Comparison of ENCODE assay signal across 9 cellular contexts in genomic region chr9:31390352-31391025, GRCh38.
A peak's percentile ranks its signal among the peaks of the same experiment; 100 is the strongest.
DNase-seq lines count a peak whose midpoint lies in the region; ATAC-seq and TF ChIP-seq lines count a peak whose summit lies in the region.
"Had no signal": no experiment of that assay in that cellular context is flagged by ENCODE, and none has a peak within 500 bp of the region (broad histone marks: within the 10 kb centered on the region; RNA-seq: fewer than 3 reads in every experiment).

No MANE protein-coding gene starts in this region.

- H2BK15ac ChIP-seq in mesendoderm (replicated peaks; ENCODE audit: low read depth): no peak overlapping the region

- no peak overlapping the region for H3K4ac ChIP-seq in mesendoderm (ENCODE audit: low read depth, low read length)

- peak overlapping the region; percentile 2 for H3K4me3 Mint-ChIP-seq in activated T-helper 2 cell treated with anti-CD3 and anti-CD28 coated beads, Interferon-gamma antibody, Interleukin-2, Interleukin-4, amounts not matched to agents 10 μg/mL and 5 μg/mL and 100 μg/mL, durations not matched to agents 14 hours and 24 hours and 36 hours (ENCODE audit: low read depth)
- no peak overlapping the region for H3K4me3 Mint-ChIP-seq in osteocyte (ENCODE audit: unreplicated experiment)

- H4K5ac ChIP-seq in mesendoderm (ENCODE audit: low read length): no peak overlapping the region

- H2BK120ac ChIP-seq in mesendoderm (ENCODE audit: low read depth, low read length): no peak overlapping the region

- ATAC-seq in GM19351 (IDR thresholded peaks at IDR 0.05; ENCODE audit: unreplicated experiment) (peak; percentile 68), HG03095 (IDR thresholded peaks at IDR 0.05; ENCODE audit: unreplicated experiment) (peak; percentile 65)

- TF ChIP-seq CTCF in osteocyte (IDR thresholded peaks at IDR 0.05): no peak

- no peak overlapping the region for H3K27ac ChIP-seq in mesendoderm (ENCODE audit: low read depth, low read length)

- H3K4me3 ChIP-seq in mesendoderm (ENCODE audit: low read length): no peak overlapping the region

- intact Hi-C loops in activated T-helper 2 cell treated with anti-CD3 and anti-CD28 coated beads, Interferon-gamma antibody, Interleukin-2, Interleukin-4, amounts not matched to agents 10 μg/mL and 5 μg/mL and 100 μg/mL, durations not matched to agents 14 hours and 24 hours and 36 hours (cut with micrococcal nuclease): no loop called here

- H3K27me3 ChIP-seq in mesendoderm (ENCODE audit: insufficient read depth, low read length, poor library complexity): no peaks in the 10 kb centered on the region

- H3K4me1 Mint-ChIP-seq in activated T-helper 2 cell treated with anti-CD3 and anti-CD28 coated beads, Interferon-gamma antibody, Interleukin-2, Interleukin-4, amounts not matched to agents 10 μg/mL and 5 μg/mL and 100 μg/mL, durations not matched to agents 14 hours and 24 hours and 36 hours (ENCODE audit: low read depth): peaks cover 11% of the 10 kb centered on the region
- no peaks in the 10 kb centered on the region for H3K4me1 Mint-ChIP-seq in osteocyte (ENCODE audit: unreplicated experiment)

- H3K4me2 ChIP-seq in mesendoderm (ENCODE audit: low read length): no peak overlapping the region

- no CpG with 5 or more reads among the region's 6 CpGs for WGBS in mesendoderm (ENCODE audit: extremely low coverage, insufficient coverage, low lambda C conversion rate)

- no peak overlapping the region for H3K18ac ChIP-seq in mesendoderm (ENCODE audit: low read length)

- no peaks in the 10 kb centered on the region for H3K79me1 ChIP-seq in mesendoderm (ENCODE audit: low read length)

- no peak overlapping the region for H3K9ac ChIP-seq in mesendoderm (ENCODE audit: low read length)

- no peaks in the 10 kb centered on the region for H3K4me1 ChIP-seq in mesendoderm (ENCODE audit: control insufficient read depth, low read depth, low read length)

- no peak overlapping the region for H3K23ac ChIP-seq in mesendoderm (ENCODE audit: low read length)

- H3K79me2 ChIP-seq in mesendoderm (ENCODE audit: control insufficient read depth, insufficient read depth, low read length): no peaks in the 10 kb centered on the region

- no peaks in the 10 kb centered on the region for H3K36me3 ChIP-seq in mesendoderm (ENCODE audit: control insufficient read depth, insufficient read depth, low read length)

- H3K56ac ChIP-seq in mesendoderm (ENCODE audit: low read length): no peak overlapping the region

- H3K27me3 Mint-ChIP-seq in activated T-helper 2 cell treated with anti-CD3 and anti-CD28 coated beads, Interferon-gamma antibody, Interleukin-2, Interleukin-4, amounts not matched to agents 10 μg/mL and 5 μg/mL and 100 μg/mL, durations not matched to agents 14 hours and 24 hours and 36 hours (ENCODE audit: low read depth): no peaks in the 10 kb centered on the region
- H3K27me3 Mint-ChIP-seq in osteocyte (ENCODE audit: unreplicated experiment): peaks cover 20% of the 10 kb centered on the region

- no peaks in the 10 kb centered on the region for H3K36me3 Mint-ChIP-seq in activated T-helper 2 cell treated with anti-CD3 and anti-CD28 coated beads, Interferon-gamma antibody, Interleukin-2, Interleukin-4, amounts not matched to agents 10 μg/mL and 5 μg/mL and 100 μg/mL, durations not matched to agents 14 hours and 24 hours and 36 hours (ENCODE audit: low read depth)
- H3K36me3 Mint-ChIP-seq in osteocyte (ENCODE audit: unreplicated experiment): no peaks in the 10 kb centered on the region

- no peaks in the 10 kb centered on the region for H3K9me3 Mint-ChIP-seq in activated T-helper 2 cell treated with anti-CD3 and anti-CD28 coated beads, Interferon-gamma antibody, Interleukin-2, Interleukin-4, amounts not matched to agents 10 μg/mL and 5 μg/mL and 100 μg/mL, durations not matched to agents 14 hours and 24 hours and 36 hours
- no peaks in the 10 kb centered on the region for H3K9me3 Mint-ChIP-seq in osteocyte (ENCODE audit: unreplicated experiment)

- no peak overlapping the region for H2BK5ac ChIP-seq in mesendoderm (ENCODE audit: low read length)

- DNase-seq in Ammon's horn (ENCODE audit: low spot score) (peak; percentile 10), mesendoderm (no peak), osteocyte (ENCODE audit: extremely low spot score, unreplicated experiment) (no peak), ureter (ENCODE audit: low spot score) (no peak)
- DNase-seq in activated T-helper 2 cell treated with anti-CD3 and anti-CD28 coated beads, Interferon-gamma antibody, Interleukin-2, Interleukin-4, amounts not matched to agents 10 μg/mL and 5 μg/mL and 100 μg/mL, durations not matched to agents 14 hours and 24 hours and 36 hours (ENCODE audit: low spot score): no peak
- DNase-seq in effector CD8-positive, alpha-beta T cell (lab: John Stamatoyannopoulos, UW): no peak
- DNase-seq: activated gamma-delta T cell treated with Interleukin-2 at 50 U/mL for 16 hours had no signal

- H3K27ac Mint-ChIP-seq in activated T-helper 2 cell treated with anti-CD3 and anti-CD28 coated beads, Interferon-gamma antibody, Interleukin-2, Interleukin-4, amounts not matched to agents 10 μg/mL and 5 μg/mL and 100 μg/mL, durations not matched to agents 14 hours and 24 hours and 36 hours: peak overlapping the region; percentile 49
- no peak overlapping the region for H3K27ac Mint-ChIP-seq in osteocyte (ENCODE audit: unreplicated experiment)

- H4K8ac ChIP-seq in mesendoderm (ENCODE audit: low read depth, low read length): no peak overlapping the region

- no peak overlapping the region for H2AK5ac ChIP-seq in mesendoderm (ENCODE audit: low read length)
